Comparison of ENCODE assay signal across 11 cellular contexts in the genomic region with DNA sequence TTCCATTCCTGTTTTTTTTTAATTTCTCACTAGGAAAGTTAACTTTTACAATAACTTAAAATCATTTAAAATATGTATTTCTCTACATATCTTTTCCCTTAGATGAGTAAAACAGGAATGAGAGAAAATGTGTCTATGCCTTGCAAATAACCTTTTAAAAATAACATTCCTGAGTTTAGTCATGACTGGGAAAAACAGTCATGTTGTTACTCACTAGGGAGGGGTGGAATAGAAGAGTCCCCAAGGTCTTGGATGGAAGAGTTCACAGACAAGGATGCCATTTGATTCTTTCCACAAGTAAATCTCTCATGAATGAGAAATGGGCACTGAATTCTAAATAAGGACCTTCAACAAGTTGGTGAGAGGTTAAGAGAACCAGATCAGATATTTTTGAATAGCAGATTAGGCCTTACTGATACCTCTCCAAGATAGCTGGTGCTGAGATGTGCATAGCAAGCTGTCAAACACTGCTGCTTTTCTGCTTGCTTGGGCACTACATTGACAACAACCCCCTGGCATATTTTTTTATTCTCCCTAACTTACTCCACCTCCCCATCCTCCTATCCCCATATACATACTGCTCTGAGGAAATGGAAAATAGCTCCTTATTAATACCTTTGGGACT. TPM values are rescaled to one million over a fixed set of nuclear protein-coding genes. Genes with fewer than 3 reads are reported as not detected.
A peak's percentile ranks its signal among the peaks of the same experiment; 100 is the strongest.
DNase-seq lines count a peak whose midpoint lies in the region; ATAC-seq, FAIRE-seq and TF ChIP-seq lines count a peak whose summit lies in the region.
"Had no signal": no experiment of that assay in that cellular context is flagged by ENCODE, and none has a peak within 500 bp of the region (broad histone marks: within the 10 kb centered on the region; RNA-seq: fewer than 3 reads in every experiment).

No MANE protein-coding gene starts in this region.

- peak; percentile 3 for FAIRE-seq in A204.1 (lab: Jason Lieb, UNC)

- no peak overlapping the region for H3K9ac ChIP-seq in mammary epithelial cell (ENCODE audit: insufficient read depth, low read length)

- TF ChIP-seq CTCF in mammary epithelial cell (conservative IDR thresholded peaks at IDR 0.05 in 1 of 2, IDR thresholded peaks at IDR 0.05 in 1 of 2; ENCODE audit: extremely low read depth in 1 of 2, insufficient read depth in 1 of 2, low read depth in 1 of 2, low read length in 2 of 2) = no peak
- no peak for TF ChIP-seq CTCF in lower leg skin (IDR thresholded peaks at IDR 0.05)

- no TSS peak for BruUV-seq in mammary epithelial cell (replicated peaks; lab: Mats Ljungman, UMichigan)

- no peaks in the 10 kb centered on the region for H3K79me2 ChIP-seq in mammary epithelial cell (ENCODE audit: insufficient read depth, low read length)

- no peaks in the 10 kb centered on the region for H3K9me3 ChIP-seq in mammary epithelial cell (replicated peaks; ENCODE audit: insufficient read depth, low read length)
- H3K9me3 ChIP-seq: Peyer's patch, testis had no signal

- intact Hi-C loops in mammary epithelial cell (cut with micrococcal nuclease) = no loop called here
- intact Hi-C loops in lower leg skin (cut with DNase I; ENCODE audit: low total_unique reads) = no loop called here

- no peaks in the 10 kb centered on the region for H4K20me1 ChIP-seq in mammary epithelial cell (ENCODE audit: insufficient read depth, low read length)

- H3K4me1 ChIP-seq in mammary epithelial cell (ENCODE audit: insufficient read depth, low read length) = no peaks in the 10 kb centered on the region
- H3K4me1 ChIP-seq: Peyer's patch, testis had no signal

- no peaks in the 10 kb centered on the region for H3K27me3 ChIP-seq in mammary epithelial cell (ENCODE audit: insufficient read depth, low read length)
- H3K27me3 ChIP-seq: Peyer's patch, testis had no signal

- TF ChIP-seq POLR2A in lower leg skin (IDR thresholded peaks at IDR 0.05) = no peak

- DNase-seq in HCEC 1CT = peak; percentile 55
- peak; percentile 52 for DNase-seq in mammary epithelial cell
- DNase-seq in hepatic stellate cell (ENCODE audit: low spot score) = peak; percentile 77
- DNase-seq in Kasumi-1 (lab: John Stamatoyannopoulos, UW) = no peak
- no peak for DNase-seq in lower leg skin (ENCODE audit: low spot score in 2 of 2)
- DNase-seq: C1 segment of cervical spinal cord, Peyer's patch, testis had no signal

- H3K27ac ChIP-seq in mammary epithelial cell (ENCODE audit: insufficient read depth, low read depth, low read length) = no peak overlapping the region
- H3K27ac ChIP-seq: Peyer's patch, testis had no signal

- peaks cover 33% of the 10 kb centered on the region for H3K36me3 ChIP-seq in mammary epithelial cell (ENCODE audit: insufficient read depth, low read length)

- H3K4me2 ChIP-seq in mammary epithelial cell (ENCODE audit: insufficient read depth, low read depth, low read length) = no peak overlapping the region

- no peak for ATAC-seq in GM19452 (IDR thresholded peaks at IDR 0.05; ENCODE audit: unreplicated experiment)
- no peak for ATAC-seq in esophagus mucosa

- H3K4me3 ChIP-seq in mammary epithelial cell (replicated peaks in 1 of 3; ENCODE audit: insufficient read depth in 1 of 3, low read depth in 2 of 3, low read length in 3 of 3) (no peak overlapping the region), lower leg skin (ENCODE audit: low read depth, poor library complexity, severe bottlenecking) (no peak overlapping the region)
- H3K4me3 ChIP-seq: Peyer's patch, testis had no signal

- no peak overlapping the region for H2AFZ ChIP-seq in mammary epithelial cell (ENCODE audit: low read depth, low read length)

- dilution Hi-C loops in mammary epithelial cell (cut with HindIII; ENCODE audit: low sequenced_read_pairs) = no loop called here

- CTCF ChIA-PET in mammary epithelial cell (lab: Charles Lee; ENCODE audit: low non-redundant PET) = no interaction called here

- in situ Hi-C loops in mammary epithelial cell (cut with MboI; ENCODE audit: low sequenced_read_pairs in 2 of 2) = no loop called here

RNA-seq across cellular contexts. Expression of a gene that starts 25.1 kb away (rescaled TPM):
- total RNA-seq in mammary epithelial cell (10 to 100 TPM; 46.8 to 69.0 TPM), esophagus mucosa (42.7 TPM), lower leg skin (10 to 100 TPM; 20.2 to 29.4 (median 24.3) TPM)
- polyA plus RNA-seq in mammary epithelial cell = 33.4 TPM
- 27.6 TPM for polyA minus RNA-seq in mammary epithelial cell

RNA-seq across cellular contexts. Expression of a gene that starts 43.3 kb away (rescaled TPM):
- 10 to 100 TPM in 1 of 2 donors, 1 to 10 TPM in 1; 8.5 to 17.6 TPM for total RNA-seq in mammary epithelial cell
- polyA plus RNA-seq in mammary epithelial cell = 10.5 TPM
- polyA minus RNA-seq in mammary epithelial cell = not detected
- total RNA-seq in esophagus mucosa = 13.7 TPM
- total RNA-seq in lower leg skin = 10 to 100 TPM; 10.1 to 18.5 (median 12.4) TPM

RNA-seq across cellular contexts. Expression of a gene that starts 43.4 kb away (rescaled TPM):
- total RNA-seq in mammary epithelial cell = 1,000 to 10,000 TPM in 1 of 2 donors, 100 to 1,000 TPM in 1; 524 to 1,844 TPM
- polyA plus RNA-seq in mammary epithelial cell = 1,095 TPM
- polyA minus RNA-seq in mammary epithelial cell = 202 TPM
- total RNA-seq in esophagus mucosa = 1,488 TPM
- 1,000 to 10,000 TPM; 2,484 to 4,074 (median 3,563) TPM for total RNA-seq in lower leg skin

Comparison
In these comparisons a context has a peak if more than half of its experiments do, and no peak if none do; other contexts are left out.
1. DNase-seq: peak in HCEC 1CT (single experiment), mammary epithelial cell (single experiment) and hepatic stellate cell (single experiment); none in Kasumi-1 (0 of 2) and lower leg skin (0 of 2).